Comparison of ENCODE assay signal across 29 cellular contexts in genomic region chr4:23242962-23243361, GRCh38.
"Had no signal": no experiment of that assay in that cellular context is flagged by ENCODE, and none has a peak within 500 bp of the region (broad histone marks: within the 10 kb centered on the region; RNA-seq: fewer than 3 reads in every experiment).

No MANE protein-coding gene starts in this region.

- H3K4me3 ChIP-seq: left lung, lower lobe of right lung, neural progenitor cell, pancreas, prostate gland, sigmoid colon, smooth muscle cell, tibial nerve, uterus had no signal

- H3K9ac ChIP-seq: neural progenitor cell had no signal

- H2AFZ ChIP-seq: neural progenitor cell had no signal

- H3K27ac ChIP-seq: left lung, lower lobe of right lung, neural progenitor cell, pancreas, prostate gland, sigmoid colon, tibial nerve, uterus had no signal

- FAIRE-seq: kidney, pancreas had no signal

- H3K9me3 ChIP-seq: left lung, lower lobe of right lung, pancreas, prostate gland, sigmoid colon, tibial nerve, uterus had no signal

- H3K36me3 ChIP-seq: left lung, lower lobe of right lung, neural progenitor cell, pancreas, prostate gland, sigmoid colon, tibial nerve, uterus had no signal

- H3K27ac Mint-ChIP-seq: immature natural killer cell; naive thymus-derived CD8-positive, alpha-beta T cell; nephron; neural progenitor cell; stimulated activated memory B cell treated with anti-CD40 and anti-IgM and Interleukin-4, amounts not matched to agents 10 μg/mL and 1 μg/mL and 100 μg/mL, for 72 hours; stimulated activated naive CD8-positive, alpha-beta T cell treated with anti-CD3 and anti-CD28 coated beads, Interleukin-15, amount 100 ng/mL, for 72 hours; type B pancreatic cell had no signal

- ATAC-seq: left colon; left lung; lower lobe of right lung; naive thymus-derived CD8-positive, alpha-beta T cell; pancreas; right cardiac atrium; stimulated activated memory B cell treated with anti-CD40 and anti-IgM and Interleukin-4, amounts not matched to agents 10 μg/mL and 1 μg/mL and 100 μg/mL, for 72 hours; stimulated activated naive CD8-positive, alpha-beta T cell treated with anti-CD3 and anti-CD28 coated beads, Interleukin-15, amount 100 ng/mL, for 72 hours had no signal

- H3K9me3 Mint-ChIP-seq: nephron; stimulated activated naive CD8-positive, alpha-beta T cell treated with anti-CD3 and anti-CD28 coated beads, Interleukin-15, amount 100 ng/mL, for 72 hours; type B pancreatic cell had no signal

- H3K4me3 Mint-ChIP-seq: immature natural killer cell; naive thymus-derived CD8-positive, alpha-beta T cell; nephron; neural progenitor cell; stimulated activated memory B cell treated with anti-CD40 and anti-IgM and Interleukin-4, amounts not matched to agents 10 μg/mL and 1 μg/mL and 100 μg/mL, for 72 hours; stimulated activated naive CD8-positive, alpha-beta T cell treated with anti-CD3 and anti-CD28 coated beads, Interleukin-15, amount 100 ng/mL, for 72 hours; type B pancreatic cell had no signal

- DNase-seq: hypothalamus; immature natural killer cell; kidney; left colon; left lung; lower lobe of right lung; mammary epithelial cell; mesenchymal stem cell; naive thymus-derived CD8-positive, alpha-beta T cell; pancreas; posterior cingulate gyrus; retina; right cardiac atrium; sigmoid colon; stimulated activated CD4-positive, alpha-beta T cell treated with anti-CD3 and anti-CD28 coated beads, Interleukin-1b, Interleukin-23, amount 100 ng/mL, for 48 hours; stimulated activated CD4-positive, alpha-beta T cell treated with anti-CD3 and anti-CD28 coated beads, Interleukin-2, amount 100 ng/mL, for 48 hours; stimulated activated CD4-positive, alpha-beta T cell treated with anti-CD3 and anti-CD28 coated beads, Interleukin-4, amount 100 ng/mL, for 4 hours; stimulated activated CD8-positive, alpha-beta memory T cell treated with anti-CD3 and anti-CD28 coated beads, Interleukin-4, amount 100 ng/mL, for 48 hours; stimulated activated naive CD4-positive, alpha-beta T cell treated with Interleukin-2 at 50 U/mL for 16 hours; stimulated activated naive CD8-positive, alpha-beta T cell treated with anti-CD3 and anti-CD28 coated beads, Interleukin-15, amount 100 ng/mL, for 72 hours; substantia nigra; uterus had no signal

- H3K27me3 Mint-ChIP-seq: stimulated activated memory B cell treated with anti-CD40 and anti-IgM and Interleukin-4, amounts not matched to agents 10 μg/mL and 1 μg/mL and 100 μg/mL, for 72 hours; stimulated activated naive CD8-positive, alpha-beta T cell treated with anti-CD3 and anti-CD28 coated beads, Interleukin-15, amount 100 ng/mL, for 72 hours; type B pancreatic cell had no signal

- H3K4me2 ChIP-seq: neural progenitor cell, smooth muscle cell had no signal

- H3K4me1 Mint-ChIP-seq: immature natural killer cell; naive thymus-derived CD8-positive, alpha-beta T cell; nephron; stimulated activated memory B cell treated with anti-CD40 and anti-IgM and Interleukin-4, amounts not matched to agents 10 μg/mL and 1 μg/mL and 100 μg/mL, for 72 hours; stimulated activated naive CD8-positive, alpha-beta T cell treated with anti-CD3 and anti-CD28 coated beads, Interleukin-15, amount 100 ng/mL, for 72 hours had no signal

- H3K27me3 ChIP-seq: left lung, neural progenitor cell, pancreas, sigmoid colon, tibial nerve, uterus had no signal

- H3K36me3 Mint-ChIP-seq: immature natural killer cell; naive thymus-derived CD8-positive, alpha-beta T cell; stimulated activated memory B cell treated with anti-CD40 and anti-IgM and Interleukin-4, amounts not matched to agents 10 μg/mL and 1 μg/mL and 100 μg/mL, for 72 hours; type B pancreatic cell had no signal

- H3K4me1 ChIP-seq: left lung, lower lobe of right lung, neural progenitor cell, prostate gland, sigmoid colon, tibial nerve, uterus had no signal
